Comparison of ENCODE assay signal across 13 cellular contexts in the genomic region with DNA sequence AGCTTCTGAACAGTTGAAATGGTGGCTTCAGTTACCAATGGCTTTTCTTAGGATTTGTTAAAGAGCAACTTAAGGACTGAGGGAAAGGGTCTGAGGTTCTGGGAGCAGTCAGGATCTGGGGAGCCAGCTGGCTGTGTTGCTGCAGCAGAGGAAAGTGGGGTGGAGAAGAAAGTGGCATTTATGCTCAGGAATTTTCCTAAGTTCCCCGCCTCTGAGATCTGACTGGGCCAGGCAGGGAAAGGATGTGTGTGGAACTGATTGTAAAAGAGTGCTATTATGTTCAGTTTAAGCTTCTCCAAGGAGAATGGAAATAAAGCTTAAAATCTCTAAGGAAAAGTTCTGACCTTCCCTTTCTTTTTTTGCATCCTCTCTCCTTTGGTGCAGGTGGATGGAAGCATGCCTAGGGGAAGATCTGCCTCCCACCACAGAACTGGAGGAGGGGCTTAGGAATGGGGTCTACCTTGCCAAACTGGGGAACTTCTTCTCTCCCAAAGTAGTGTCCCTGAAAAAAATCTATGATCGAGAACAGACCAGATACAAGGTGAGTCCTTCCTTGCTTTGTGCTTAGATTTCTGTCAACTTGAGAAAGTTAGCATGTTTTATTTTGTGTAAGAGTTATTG. TPM values are rescaled to one million over a fixed set of nuclear protein-coding genes. Genes with fewer than 3 reads are reported as not detected.
DNase-seq lines count a peak whose midpoint lies in the region; ATAC-seq and TF ChIP-seq lines count a peak whose summit lies in the region.
"Had no signal": no experiment of that assay in that cellular context is flagged by ENCODE, and none has a peak within 500 bp of the region (broad histone marks: within the 10 kb centered on the region; RNA-seq: fewer than 3 reads in every experiment).

No MANE protein-coding gene starts in this region.

- no peak overlapping the region for H3K4me2 ChIP-seq in H9 (ENCODE audit: insufficient read depth, insufficient read length, low read length)

- peaks cover 5% of the 10 kb centered on the region; the same call in 1 of the 2 replicates for H3K79me2 ChIP-seq in H9 (ENCODE audit: insufficient read depth, low read length)

- H3K9me3 ChIP-seq in H9 (ENCODE audit: control insufficient read depth, low read depth, low read length) (no peaks in the 10 kb centered on the region), adipocyte (ENCODE audit: control insufficient read depth, low read length) (no peaks in the 10 kb centered on the region), gastrocnemius medialis (no peaks in the 10 kb centered on the region)

- H3T11ph ChIP-seq in H9 (ENCODE audit: low read length), result no peak overlapping the region

- no peak overlapping the region for H2BK20ac ChIP-seq in H9 (ENCODE audit: low read depth, low read length, poor library complexity, severe bottlenecking)

- peak overlapping the region; percentile 48 to 89 (median 86); a peak in 6 of 7 replicates for H3K27ac Mint-ChIP-seq in H9
- H3K27ac Mint-ChIP-seq: stimulated activated memory B cell treated with anti-CD40 and anti-IgM and Interleukin-4, amounts not matched to agents 10 μg/mL and 1 μg/mL and 100 μg/mL, for 72 hours had no signal

- TF ChIP-seq POLR2A in gastrocnemius medialis (IDR thresholded peaks at IDR 0.05), result no peak

- H3K9ac ChIP-seq in H9 (ENCODE audit: extremely low read depth, insufficient read length, low read length) (no peak overlapping the region), adipocyte (ENCODE audit: low read length) (peak overlapping the region; percentile 1)

- no peak overlapping the region for H3K56ac ChIP-seq in H9 (ENCODE audit: insufficient read length, low read depth, low read length)

- no peak overlapping the region for H2BK5ac ChIP-seq in H9 (ENCODE audit: insufficient read length, low read length)

- no peak overlapping the region for H2BK15ac ChIP-seq in H9 (ENCODE audit: low read depth, low read length)

- no peaks in the 10 kb centered on the region for H3K27me3 Mint-ChIP-seq in H9 (ENCODE audit: low read depth)
- H3K27me3 Mint-ChIP-seq: stimulated activated memory B cell treated with anti-CD40 and anti-IgM and Interleukin-4, amounts not matched to agents 10 μg/mL and 1 μg/mL and 100 μg/mL, for 72 hours had no signal

- H2AK5ac ChIP-seq in H9 (ENCODE audit: insufficient read length, low read length), result no peak overlapping the region

- H3K4me3 ChIP-seq in adipocyte (ENCODE audit: low read length), result no peak overlapping the region
- H3K4me3 ChIP-seq in gastrocnemius medialis, result no peak overlapping the region
- H3K4me3 ChIP-seq: cardiac muscle cell had no signal

- H3K14ac ChIP-seq in H9 (ENCODE audit: insufficient read depth, low read length), result no peak overlapping the region

- WGBS in H9 (ENCODE audit: extremely low coverage, insufficient read length, low lambda C conversion rate), result no CpG with 5 or more reads among the region's 2 CpGs

- in situ Hi-C loops in gastrocnemius medialis (cut with MboI; ENCODE audit: low sequenced_read_pairs in 4 of 4), result no loop called here

- H3K36me3 Mint-ChIP-seq in H9 (ENCODE audit: insufficient read depth in 1 of 3, low read depth in 3 of 3), result peaks cover 5 to 20% (median 19%) of the 10 kb centered on the region in 3 experiments; a peak in 6 of 7 replicates

- H3K23me2 ChIP-seq in H9 (ENCODE audit: insufficient read length, low read depth, low read length, poor library complexity, severe bottlenecking), result no peaks in the 10 kb centered on the region

- H4K5ac ChIP-seq in H9 (ENCODE audit: insufficient read length, low read depth, low read length), result no peak overlapping the region

- no peak for TF ChIP-seq CTCF in H9 (conservative IDR thresholded peaks at IDR 0.05)
- no peak for TF ChIP-seq CTCF in gastrocnemius medialis (IDR thresholded peaks at IDR 0.05 in 4 of 5, conservative IDR thresholded peaks at IDR 0.05 in 1 of 5)

- no peaks in the 10 kb centered on the region for H4K20me1 ChIP-seq in H9 (ENCODE audit: control insufficient read depth, insufficient read depth, insufficient read length)

- H2BK120ac ChIP-seq in H9 (ENCODE audit: low read depth, low read length, poor library complexity, severe bottlenecking), result no peak overlapping the region

- no peak overlapping the region for H4K91ac ChIP-seq in H9 (ENCODE audit: insufficient read length, low read depth, low read length)

- DNase-seq in H9 (no peak), adipocyte (ENCODE audit: low read depth) (peak; percentile 49), gastrocnemius medialis (no peak), NCI-H1105 treated with DMSO at 0.1 percent for 48 hours (lab: John Stamatoyannopoulos, UW) (no peak)
- DNase-seq: activated CD8-positive, alpha-beta memory T cell treated with anti-CD3 and anti-CD28 coated beads, Interleukin-2, amount 50 U/mL, for 4 hours; NCI-H1436; T-helper 9 cell had no signal

- peaks cover 7% of the 10 kb centered on the region for H3K79me1 ChIP-seq in H9 (ENCODE audit: insufficient read depth, low read depth, low read length, poor library complexity, severe bottlenecking)

- no peak overlapping the region for H3K27ac ChIP-seq in H9 (ENCODE audit: insufficient read length, low read depth, low read length)
- H3K27ac ChIP-seq in layer of hippocampus (ENCODE audit: low read depth, low read length), result peak overlapping the region; percentile 53
- peak overlapping the region in 3 of 4 donors; percentile 4 to 70 (median 51) for H3K27ac ChIP-seq in gastrocnemius medialis
- H3K27ac ChIP-seq: cardiac muscle cell had no signal

- H3K9me3 Mint-ChIP-seq in H9, result no peaks in the 10 kb centered on the region
- H3K9me3 Mint-ChIP-seq: stimulated activated memory B cell treated with anti-CD40 and anti-IgM and Interleukin-4, amounts not matched to agents 10 μg/mL and 1 μg/mL and 100 μg/mL, for 72 hours had no signal

- H4K8ac ChIP-seq in H9 (replicated peaks; ENCODE audit: insufficient read length, low read depth, low read length), result no peak overlapping the region

- H3K36me3 ChIP-seq in adipocyte (ENCODE audit: control insufficient read depth, insufficient read depth, low read length, severe bottlenecking) (peaks cover 22% of the 10 kb centered on the region), gastrocnemius medialis (peaks cover 0 to 49% of the 10 kb centered on the region in 2 donors)
- H3K36me3 ChIP-seq: cardiac muscle cell had no signal

- H3K4me1 Mint-ChIP-seq in H9, result peaks cover 10 to 13% of the 10 kb centered on the region in 2 experiments

- no peak overlapping the region for H3K4ac ChIP-seq in H9 (ENCODE audit: low read depth, low read length)

- H3K18ac ChIP-seq in H9 (ENCODE audit: insufficient read length, low read depth, low read length), result no peak overlapping the region

- no peak overlapping the region for H3K4me3 Mint-ChIP-seq in H9
- H3K4me3 Mint-ChIP-seq: stimulated activated memory B cell treated with anti-CD40 and anti-IgM and Interleukin-4, amounts not matched to agents 10 μg/mL and 1 μg/mL and 100 μg/mL, for 72 hours had no signal

- ATAC-seq in gastrocnemius medialis (no peak), GM18517 (IDR thresholded peaks at IDR 0.05; ENCODE audit: unreplicated experiment) (no peak), GM19324 (IDR thresholded peaks at IDR 0.05; ENCODE audit: low FRiP score, unreplicated experiment) (no peak), GM21390 (IDR thresholded peaks at IDR 0.05; ENCODE audit: unreplicated experiment) (no peak)
- ATAC-seq: stimulated activated memory B cell treated with anti-CD40 and anti-IgM and Interleukin-4, amounts not matched to agents 10 μg/mL and 1 μg/mL and 100 μg/mL, for 72 hours had no signal

- H3K4me1 ChIP-seq in H9 (ENCODE audit: insufficient read depth, low read length), result no peaks in the 10 kb centered on the region; the same call in 1 of the 2 replicates
- H3K4me1 ChIP-seq in adipocyte (ENCODE audit: control insufficient read depth, insufficient read depth, low read length), result peaks cover 35% of the 10 kb centered on the region
- peaks cover 48 to 54% of the 10 kb centered on the region in 2 donors for H3K4me1 ChIP-seq in gastrocnemius medialis

- H3K27me3 ChIP-seq in H9 (ENCODE audit: insufficient read depth, low read length) (no peaks in the 10 kb centered on the region), adipocyte (replicated peaks; ENCODE audit: control insufficient read depth, insufficient read depth, low read length) (no peaks in the 10 kb centered on the region), layer of hippocampus (ENCODE audit: control insufficient read depth, insufficient read depth, low read length) (no peaks in the 10 kb centered on the region), gastrocnemius medialis (no peaks in the 10 kb centered on the region)
- H3K27me3 ChIP-seq: cardiac muscle cell had no signal

- H2AFZ ChIP-seq in H9 (ENCODE audit: low read length), result no peak overlapping the region

- intact Hi-C loops in gastrocnemius medialis (cut with DNase I; ENCODE audit: low total_unique reads), result no loop called here

- H3K23ac ChIP-seq in H9 (ENCODE audit: insufficient read length, low read depth, low read length), result no peak overlapping the region

- no peak overlapping the region for H2BK12ac ChIP-seq in H9 (ENCODE audit: insufficient read length, low read depth, low read length)

RNA-seq across cellular contexts. Expression of gene IQGAP1, which starts 37.8 kb away (rescaled TPM):
- total RNA-seq in H9 (2021), result 67.0 and 72.4 TPM in 2 replicates
- 10 to 100 TPM; 39.1 to 92.7 (median 59.1) TPM for total RNA-seq in gastrocnemius medialis
